Comparison of ENCODE assay signal across 29 cellular contexts in genomic region chr5:20559845-20560244, GRCh38.
"Had no signal": no experiment of that assay in that cellular context is flagged by ENCODE, and none has a peak within 500 bp of the region (broad histone marks: within the 10 kb centered on the region; RNA-seq: fewer than 3 reads in every experiment).

No MANE protein-coding gene starts in this region.

- H3K9me3 ChIP-seq: MG63, SJCRH30 had no signal

- H3K27ac ChIP-seq: brain microvascular endothelial cell, KMS-11, SJCRH30, SK-N-MC had no signal

- H3K36me3 ChIP-seq: brain microvascular endothelial cell, MG63, SJCRH30 had no signal

- DNase-seq: activated CD4-positive, alpha-beta T cell treated with anti-CD3 and anti-CD28 coated beads, Interleukin-2, amount 10 ng/mL, durations not matched to agents 24 days and 14 days; activated CD4-positive, alpha-beta T cell treated with anti-CD3 and anti-CD28 coated beads, Interleukin-2, amount 50 U/mL, for 4 hours; activated CD8-positive, alpha-beta T cell treated with anti-CD3 and anti-CD28 coated beads for 36 hours; activated effector memory CD4-positive, alpha-beta T cell treated with anti-CD3 and anti-CD28 coated beads, Interleukin-2, amount 50 U/mL, for 16 hours; activated naive CD4-positive, alpha-beta T cell; activated naive CD4-positive, alpha-beta T cell treated with anti-CD3 and anti-CD28 coated beads, Interleukin-2, amount 50 U/mL, for 16 hours; activated naive CD8-positive, alpha-beta T cell treated with anti-CD3 and anti-CD28 coated beads for 36 hours; activated T-cell treated with anti-CD3 and anti-CD28 coated beads, Interleukin-2, amount 50 U/mL, for 1 hour; activated T-cell treated with anti-CD3 and anti-CD28 coated beads, Interleukin-2, amount 50 U/mL, for 72 hours; amniotic stem cell; aorta; brain microvascular endothelial cell; central memory CD4-positive, alpha-beta T cell; MG63; NCI-H1092; NCI-H1436 treated with DMSO at 0.1 percent for 48 hours; NCI-H1694 treated with DMSO at 0.1 percent for 48 hours; NCI-H2029 treated with DMSO at 0.1 percent for 48 hours; NCI-H2107; NCI-H226; NCI-H446 treated with DMSO at 0.1 percent for 48 hours; NCI-H524; NCI-H69; SHP77; SJCRH30 had no signal

- H3K4me1 ChIP-seq: SJCRH30 had no signal

- ATAC-seq: activated CD8-positive, alpha-beta T cell treated with anti-CD3 and anti-CD28 coated beads for 36 hours; activated T-cell treated with anti-CD3 and anti-CD28 coated beads, Interleukin-2, amount 50 U/mL, for 72 hours; activated T-helper 17 cell treated with anti-CD3 and anti-CD28 coated beads, Interleukin-2, amount 50 U/mL, for 72 hours; Panc1 had no signal

- H3K27me3 ChIP-seq: brain microvascular endothelial cell, MG63, SJCRH30 had no signal

- H3K4me3 ChIP-seq: MG63, SJCRH30, SK-N-MC had no signal
